ENCODE assay signal across 14 cellular contexts in the genomic region with DNA sequence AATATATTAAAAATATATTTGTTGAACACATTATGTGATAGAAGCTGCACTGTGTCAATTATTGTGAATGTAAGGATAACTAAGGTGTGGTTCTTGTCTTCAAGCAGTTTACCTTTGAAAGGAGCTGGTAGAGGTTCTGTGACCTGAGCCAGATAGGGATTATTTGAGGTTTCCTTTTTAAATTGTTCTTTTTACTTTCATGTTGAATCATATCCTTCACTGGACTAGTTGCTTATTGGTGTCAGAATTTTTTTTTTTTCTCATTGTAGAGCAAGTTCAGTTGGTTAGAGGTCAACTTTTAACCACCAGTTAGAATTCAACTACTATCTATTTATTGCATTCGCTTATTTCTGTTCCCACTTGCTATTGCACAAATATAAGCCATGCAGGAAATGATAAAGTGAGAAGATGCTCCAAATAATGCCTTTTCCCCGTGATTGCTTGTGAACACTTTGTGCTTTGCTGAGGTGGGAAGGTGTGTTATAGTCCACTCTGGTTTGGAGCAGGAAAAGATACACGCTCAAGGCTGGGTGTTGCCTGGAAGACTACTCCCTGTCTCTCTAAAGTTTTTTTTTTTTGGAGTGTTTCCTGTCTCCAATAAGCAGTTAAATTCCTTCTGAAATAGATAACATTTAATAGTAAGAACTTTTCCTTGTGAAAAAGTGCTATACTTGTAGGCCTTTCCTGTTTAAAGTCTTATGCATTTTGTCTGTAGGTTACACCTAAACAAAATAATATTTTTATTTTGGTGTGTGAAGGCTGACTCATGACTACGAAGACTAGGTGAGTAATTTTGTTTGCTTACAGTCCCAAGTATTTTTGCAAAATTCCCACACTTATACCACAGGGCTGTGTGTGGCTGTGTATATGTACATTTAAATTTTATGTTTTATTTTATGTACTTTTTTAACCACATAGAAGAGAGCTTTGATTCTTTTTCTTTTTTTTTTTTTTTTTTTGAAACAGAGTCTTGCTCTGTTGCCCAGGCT.
DNase-seq lines count a peak whose midpoint lies in the region; ATAC-seq and TF ChIP-seq lines count a peak whose summit lies in the region.
"Had no signal": no experiment of that assay in that cellular context is flagged by ENCODE, and none has a peak within 500 bp of the region (broad histone marks: within the 10 kb centered on the region; RNA-seq: fewer than 3 reads in every experiment).

No MANE protein-coding gene starts in this region.

- no peak overlapping the region for H3K27ac ChIP-seq in vagina
- H3K27ac ChIP-seq: dorsolateral prefrontal cortex had no signal

- peaks cover 9% of the 10 kb centered on the region for H3K4me1 ChIP-seq in vagina

- no peak for TF ChIP-seq POLR2A in vagina (IDR thresholded peaks at IDR 0.05)

- ATAC-seq in GM18909 (IDR thresholded peaks at IDR 0.05; ENCODE audit: poor library complexity, unreplicated experiment): peak; percentile 85
- peak; percentile 69 for ATAC-seq in GM21717 (IDR thresholded peaks at IDR 0.05; ENCODE audit: unreplicated experiment)
- peak; percentile 74 for ATAC-seq in HG03159 (IDR thresholded peaks at IDR 0.05; ENCODE audit: unreplicated experiment)
- peak; percentile 70 for ATAC-seq in esophagus mucosa
- ATAC-seq: activated CD8-positive, alpha-beta T cell treated with anti-CD3 and anti-CD28 coated beads for 36 hours had no signal

- no peaks in the 10 kb centered on the region for H3K36me3 ChIP-seq in vagina

- no peak overlapping the region for H3K4me3 ChIP-seq in vagina
- H3K4me3 ChIP-seq: dorsolateral prefrontal cortex had no signal

- intact Hi-C loops in vagina (cut with DNase I): no loop called here

- TF ChIP-seq CTCF in vagina (IDR thresholded peaks at IDR 0.05): no peak

- H3K27me3 ChIP-seq in vagina: no peaks in the 10 kb centered on the region

- DNase-seq in NOMO-1 (lab: John Stamatoyannopoulos, UW; ENCODE audit: unreplicated experiment in 2 of 2): no peak
- DNase-seq in NCI-H69 (lab: John Stamatoyannopoulos, UW): no peak
- no peak for DNase-seq in vagina (ENCODE audit: extremely low spot score in 2 of 2)
- DNase-seq in iPS-NIHi11 (ENCODE audit: low spot score): no peak
- DNase-seq: activated CD8-positive, alpha-beta T cell treated with anti-CD3 and anti-CD28 coated beads for 36 hours; CD8-positive, alpha-beta memory T cell; dorsolateral prefrontal cortex; mesendoderm; NCI-H748 treated with DMSO at 0.1 percent for 48 hours; stimulated activated CD4-positive, alpha-beta T cell treated with anti-CD3 and anti-CD28 coated beads, Interleukin-2, amount 100 ng/mL, for 24 hours had no signal

- no peaks in the 10 kb centered on the region for H3K9me3 ChIP-seq in vagina
